Comparison of ENCODE assay signal across 1 cellular context in genomic region chr5:80078921-80079320, GRCh38.
TF ChIP-seq lines count a peak whose summit lies in the region.

No MANE protein-coding gene starts in this region.

TF ChIP-seq in K562, 482 proteins besides CTCF, POLR2A, EP300 and RAD21 (continued from another document and continues in another):
- TF ChIP-seq JUND (IDR thresholded peaks at IDR 0.05; ENCODE audit: borderline replicate concordance, low read depth, low read length): peak; percentile 62; the same call in 1 of the 2 replicates
- TF ChIP-seq JUND (tag; IDR thresholded peaks at IDR 0.05; ENCODE audit: borderline replicate concordance, low read depth, low read length): peak; percentile 50; the same call in 1 of the 3 replicates
- peak; percentile 91 for TF ChIP-seq ARID1B (IDR thresholded peaks at IDR 0.05)
- no peak for TF ChIP-seq EZH2 (IDR thresholded peaks at IDR 0.05; ENCODE audit: borderline replicate concordance, low read depth, low read length)
- TF ChIP-seq CLOCK (CRISPR knock-in tag; IDR thresholded peaks at IDR 0.05; ENCODE audit: borderline replicate concordance): no peak
- TF ChIP-seq ZBTB11 (CRISPR knock-in tag; IDR thresholded peaks at IDR 0.05): 0 out of 6 replicates have a peak, but pooled peaks of 1 of the 3 experiments have one; percentile 29
- TF ChIP-seq ETS2 (tag; IDR thresholded peaks at IDR 0.05; ENCODE audit: borderline replicate concordance, poor library complexity, severe bottlenecking): no peak
- no peak for TF ChIP-seq SREBF2 (CRISPR knock-in tag; IDR thresholded peaks at IDR 0.05)
- TF ChIP-seq NR0B1 (IDR thresholded peaks at IDR 0.05; ENCODE audit: partially characterized antibody): no peak
- no peak for TF ChIP-seq TAF9B (IDR thresholded peaks at IDR 0.05; ENCODE audit: partially characterized antibody)
- no peak for TF ChIP-seq MITF (IDR thresholded peaks at IDR 0.05)
- no peak for TF ChIP-seq ARHGAP35 (IDR thresholded peaks at IDR 0.05; ENCODE audit: partially characterized antibody)
- TF ChIP-seq FOSL1 (tag; conservative IDR thresholded peaks at IDR 0.05): peak; percentile 74
- TF ChIP-seq MGA (IDR thresholded peaks at IDR 0.05): peak; percentile 78
- no peak for TF ChIP-seq WHSC1 (IDR thresholded peaks at IDR 0.05; ENCODE audit: low read length)
- no peak for TF ChIP-seq HIVEP1 (CRISPR knock-in tag; IDR thresholded peaks at IDR 0.05)
- no peak for TF ChIP-seq ZFPM2 (CRISPR knock-in tag; IDR thresholded peaks at IDR 0.05)
- no peak for TF ChIP-seq NFE2L1 (tag; IDR thresholded peaks at IDR 0.05; ENCODE audit: borderline replicate concordance, low read depth)
- TF ChIP-seq SRF (CRISPR knock-in tag; IDR thresholded peaks at IDR 0.05): no peak
- no peak for TF ChIP-seq ZHX1 (conservative IDR thresholded peaks at IDR 0.05; ENCODE audit: low read length)
- no peak for TF ChIP-seq ZNF699 (CRISPR knock-in tag; IDR thresholded peaks at IDR 0.05; ENCODE audit: insufficient replicate concordance)
- peak; percentile 21; the same call in 1 of the 2 replicates for TF ChIP-seq STAT5A (IDR thresholded peaks at IDR 0.05; ENCODE audit: borderline replicate concordance, low read length)
- no peak for TF ChIP-seq SMC3 (conservative IDR thresholded peaks at IDR 0.05; ENCODE audit: insufficient read depth, low read depth, low read length)
- no peak for TF ChIP-seq DEAF1 (CRISPR knock-in tag; IDR thresholded peaks at IDR 0.05)
- TF ChIP-seq MAX (CRISPR knock-in tag; IDR thresholded peaks at IDR 0.05): no peak
